In the genomic region with DNA sequence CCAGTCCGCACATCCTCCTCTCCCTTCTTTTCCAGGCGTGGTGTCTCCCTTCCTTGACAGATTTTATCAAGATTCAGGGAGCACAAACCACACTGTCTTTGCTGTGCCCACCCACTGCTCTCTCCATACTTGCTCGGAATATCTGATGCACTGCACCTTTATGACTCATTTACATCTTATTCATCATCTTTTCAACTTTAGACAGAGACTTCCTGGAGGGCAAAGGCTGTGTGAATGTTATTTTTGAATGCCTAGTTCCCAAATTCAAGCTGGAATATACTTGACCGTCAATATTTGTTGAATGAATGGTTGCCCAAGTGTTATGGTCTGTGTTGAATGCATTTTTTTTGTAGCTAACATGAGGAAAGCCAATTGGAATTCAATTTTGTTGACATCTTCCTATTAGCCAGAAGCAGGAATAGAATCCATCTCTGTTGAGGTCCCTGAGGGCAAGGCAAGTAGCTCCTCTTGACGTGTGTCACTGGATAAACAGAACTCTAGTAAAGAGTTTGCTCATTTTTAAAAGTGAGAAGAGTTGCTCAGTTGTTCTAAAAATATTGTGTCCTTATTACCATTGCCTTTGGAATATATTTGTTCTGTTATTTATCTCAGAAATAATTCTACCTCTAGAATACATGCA, we compare ENCODE assay signal across 21 cellular contexts.
DNase-seq lines count a peak whose midpoint lies in the region; ATAC-seq, FAIRE-seq and TF ChIP-seq lines count a peak whose summit lies in the region.
"Had no signal": no experiment of that assay in that cellular context is flagged by ENCODE, and none has a peak within 500 bp of the region (broad histone marks: within the 10 kb centered on the region; RNA-seq: fewer than 3 reads in every experiment).

No MANE protein-coding gene starts in this region.

- no peak overlapping the region for H3K14ac ChIP-seq in neuronal stem cell (ENCODE audit: low read length)

- H3K36me3 Mint-ChIP-seq in activated naive CD4-positive, alpha-beta T cell treated with anti-CD3 and anti-CD28 coated beads, Interleukin-2, amount 50 U/mL, for 72 hours, result peaks cover 0 to 6% of the 10 kb centered on the region in 2 donors
- H3K36me3 Mint-ChIP-seq in GM23338 (ENCODE audit: low read depth), result no peaks in the 10 kb centered on the region
- H3K36me3 Mint-ChIP-seq: naive thymus-derived CD8-positive, alpha-beta T cell; stimulated activated memory B cell treated with anti-CD40 and anti-IgM and Interleukin-4, amounts not matched to agents 10 μg/mL and 1 μg/mL and 100 μg/mL, for 72 hours had no signal

- 11% methylated on average over 4 of the region's 5 CpGs for WGBS in K562 (ENCODE audit: insufficient coverage, low coverage, missing lambda C conversion rate)
- no CpG with 5 or more reads among the region's 5 CpGs for WGBS in neuronal stem cell (ENCODE audit: extremely low coverage in 2 of 2, insufficient read length in 2 of 2, insufficient replicate concordance in 1 of 2), 2 donors
- WGBS in hepatocyte (ENCODE audit: low lambda C conversion rate, missing lambda C conversion rate), result 75% methylated on average over 5 of the region's 5 CpGs

- no peak overlapping the region for H3K4ac ChIP-seq in neuronal stem cell (ENCODE audit: low read length)

- DNase-seq in activated naive CD4-positive, alpha-beta T cell treated with anti-CD3 and anti-CD28 coated beads, Interleukin-2, amount 50 U/mL, for 72 hours (ENCODE audit: low spot score in 2 of 2), result no peak
- no peak for DNase-seq in activated naive CD4-positive, alpha-beta T cell (lab: John Stamatoyannopoulos, UW)
- peak; percentile 58 for DNase-seq in PC-3
- no peak for DNase-seq in K562 (ENCODE audit: extremely low read depth in 1 of 4, low spot score in 3 of 4)
- no peak for DNase-seq in neuronal stem cell (ENCODE audit: low spot score)
- DNase-seq in MG63, result no peak
- no peak for DNase-seq in hepatocyte (ENCODE audit: low spot score)
- no peak for DNase-seq in GM23338 (ENCODE audit: low spot score)
- DNase-seq: glutamatergic neuron; left colon; naive thymus-derived CD8-positive, alpha-beta T cell; NCI-H524; right lobe of liver; SK-N-SH; T-helper 2 cell had no signal

- H3K9me2 ChIP-seq in PC-3 (replicated peaks; ENCODE audit: low read length), result no peaks in the 10 kb centered on the region
- H3K9me2 ChIP-seq in hepatocyte (replicated peaks; ENCODE audit: insufficient read depth), result no peaks in the 10 kb centered on the region
- peaks cover 3% of the 10 kb centered on the region; the same call in 1 of the 2 replicates for H3K9me2 ChIP-seq in GM23338 (ENCODE audit: insufficient read depth)
- H3K9me2 ChIP-seq: SK-N-SH had no signal

- H2BK12ac ChIP-seq in neuronal stem cell (ENCODE audit: low read length), result no peak overlapping the region

- H3K23ac ChIP-seq in neuronal stem cell (ENCODE audit: low read depth, low read length, poor library complexity), result no peak overlapping the region

- no peak overlapping the region for H2BK15ac ChIP-seq in neuronal stem cell (ENCODE audit: low read length)

- H3K4me3 ChIP-seq in PC-3 (ENCODE audit: low read length), result no peak overlapping the region
- H3K4me3 ChIP-seq in K562, result no peak overlapping the region
- no peak overlapping the region for H3K4me3 ChIP-seq in neuronal stem cell (ENCODE audit: low read length in 2 of 2)
- no peak overlapping the region for H3K4me3 ChIP-seq in MG63
- no peak overlapping the region for H3K4me3 ChIP-seq in hepatocyte
- no peak overlapping the region for H3K4me3 ChIP-seq in GM23338
- H3K4me3 ChIP-seq: cardiac muscle cell, right lobe of liver had no signal

- H3K4me2 ChIP-seq in PC-3 (ENCODE audit: low read length), result peak overlapping the region; percentile 41
- no peak overlapping the region for H3K4me2 ChIP-seq in K562 (ENCODE audit: insufficient read depth, low read length)
- no peak overlapping the region for H3K4me2 ChIP-seq in neuronal stem cell (ENCODE audit: insufficient read depth, low read length, poor library complexity, severe bottlenecking)
- H3K4me2 ChIP-seq in hepatocyte, result no peak overlapping the region
- H3K4me2 ChIP-seq in GM23338, result no peak overlapping the region
- H3K4me2 ChIP-seq: SK-N-SH had no signal

- H3K79me2 ChIP-seq in PC-3 (ENCODE audit: low read length) (no peaks in the 10 kb centered on the region), K562 (ENCODE audit: control insufficient read depth, insufficient read depth, low read length) (no peaks in the 10 kb centered on the region), hepatocyte (no peaks in the 10 kb centered on the region), GM23338 (replicated peaks; ENCODE audit: insufficient read depth) (no peaks in the 10 kb centered on the region)
- H3K79me2 ChIP-seq: parathyroid adenoma had no signal

- H3K4me1 ChIP-seq in PC-3 (ENCODE audit: insufficient read depth, low read length) (peaks cover 18% of the 10 kb centered on the region), K562 (replicated peaks in 1 of 2; ENCODE audit: control insufficient read depth in 2 of 2, insufficient read depth in 2 of 2, low read length in 2 of 2) (peaks cover 0 to 10% of the 10 kb centered on the region in 2 experiments; a peak in 1 of 5 replicates), neuronal stem cell (ENCODE audit: control insufficient read depth in 2 of 2, insufficient read depth in 1 of 2, low read depth in 1 of 2, low read length in 2 of 2) (peaks cover 3% of the 10 kb centered on the region in 2 donors), hepatocyte (ENCODE audit: insufficient read depth) (no peaks in the 10 kb centered on the region), GM23338 (ENCODE audit: insufficient read depth) (peaks cover 3% of the 10 kb centered on the region; the same call in 1 of the 2 replicates)
- H3K4me1 ChIP-seq: parathyroid adenoma, right lobe of liver had no signal

- peak overlapping the region; percentile 81 for H3K27ac ChIP-seq in PC-3 (ENCODE audit: low read length)
- H3K27ac ChIP-seq in K562 (ENCODE audit: extremely low read depth, low read depth, low read length), result no peak overlapping the region
- no peak overlapping the region for H3K27ac ChIP-seq in neuronal stem cell (replicated peaks; ENCODE audit: low read length)
- no peak overlapping the region for H3K27ac ChIP-seq in hepatocyte
- H3K27ac ChIP-seq in GM23338 (ENCODE audit: low read depth), result no peak overlapping the region
- H3K27ac ChIP-seq: cardiac muscle cell, HL-60, parathyroid adenoma, right lobe of liver had no signal

- BruUV-seq in PC-3 (replicated peaks; lab: Mats Ljungman, UMichigan) (no TSS peak), K562 (replicated peaks; lab: Mats Ljungman, UMichigan) (no TSS peak)

- no peak overlapping the region for H4K8ac ChIP-seq in neuronal stem cell (ENCODE audit: low read depth, low read length)

- in situ Hi-C loops in K562 (cut with MboI), result no loop called here

- peaks cover 14% of the 10 kb centered on the region; the same call in 2 of the 3 replicates for H3K4me1 Mint-ChIP-seq in GM23338

- H4K91ac ChIP-seq in neuronal stem cell (ENCODE audit: low read depth, low read length, poor library complexity), result no peak overlapping the region

- H3K9me1 ChIP-seq in K562 (ENCODE audit: control insufficient read depth, insufficient read depth, low read length), result no peaks in the 10 kb centered on the region

- FAIRE-seq in K562 (lab: Jason Lieb, UNC), result peak; percentile 76
- FAIRE-seq: GM18507, RCC 7860 had no signal

- no peak overlapping the region for H2BK5ac ChIP-seq in neuronal stem cell (ENCODE audit: low read length)

- no peak overlapping the region for H3K4me3 Mint-ChIP-seq in GM23338
- H3K4me3 Mint-ChIP-seq: naive thymus-derived CD8-positive, alpha-beta T cell; stimulated activated memory B cell treated with anti-CD40 and anti-IgM and Interleukin-4, amounts not matched to agents 10 μg/mL and 1 μg/mL and 100 μg/mL, for 72 hours had no signal

- H3K9ac ChIP-seq in PC-3 (ENCODE audit: low read length) (peak overlapping the region; percentile 17), K562 (ENCODE audit: insufficient read depth in 1 of 2, low read depth in 2 of 2, low read length in 2 of 2) (no peak overlapping the region), neuronal stem cell (ENCODE audit: low read depth, low read length, poor library complexity) (no peak overlapping the region)
- H3K9ac ChIP-seq: parathyroid adenoma, SK-N-SH had no signal

- H3F3A ChIP-seq in PC-3 (ENCODE audit: low read length, unreplicated experiment) (no peaks in the 10 kb centered on the region), GM23338 (replicated peaks; ENCODE audit: low read depth) (no peaks in the 10 kb centered on the region)

- H2AK5ac ChIP-seq in neuronal stem cell (ENCODE audit: low read depth, low read length), result no peak overlapping the region

- POLR2A ChIA-PET in PC-3 (lab: Charles Lee; ENCODE audit: unreplicated experiment) (interaction anchor here (0.6 kb wide), 1 partner anchor 72 kb away, joined by 3 read pairs; no protein-coding TSS in a partner anchor), K562 (lab: Yijun Ruan, JAX) (interaction anchor here (1.2 to 1.6 kb wide), 2 partner anchors 15 to 28 kb away, joined by 3 to 4 read pairs; no protein-coding TSS in a partner anchor)

- H3K9me3 Mint-ChIP-seq in activated naive CD4-positive, alpha-beta T cell treated with anti-CD3 and anti-CD28 coated beads, Interleukin-2, amount 50 U/mL, for 72 hours, result peaks cover 4 to 10% of the 10 kb centered on the region in 2 donors
- no peaks in the 10 kb centered on the region for H3K9me3 Mint-ChIP-seq in GM23338
- H3K9me3 Mint-ChIP-seq: naive thymus-derived CD8-positive, alpha-beta T cell; stimulated activated memory B cell treated with anti-CD40 and anti-IgM and Interleukin-4, amounts not matched to agents 10 μg/mL and 1 μg/mL and 100 μg/mL, for 72 hours had no signal

- ATAC-seq in activated naive CD4-positive, alpha-beta T cell treated with anti-CD3 and anti-CD28 coated beads, Interleukin-2, amount 50 U/mL, for 72 hours, result peak; percentile 85 to 91
- ATAC-seq in PC-3 (peak; percentile 82), K562 (no peak), GM23338 (no peak)
- ATAC-seq: left colon; naive thymus-derived CD8-positive, alpha-beta T cell; right lobe of liver; stimulated activated memory B cell treated with anti-CD40 and anti-IgM and Interleukin-4, amounts not matched to agents 10 μg/mL and 1 μg/mL and 100 μg/mL, for 72 hours had no signal

- TF ChIP-seq RAD21 in K562 (CRISPR knock-in tag; conservative IDR thresholded peaks at IDR 0.05 in 1 of 2, IDR thresholded peaks at IDR 0.05 in 1 of 2), result no peak

- no peaks in the 10 kb centered on the region for H3K9me3 ChIP-seq in PC-3 (ENCODE audit: low read length)
- no peaks in the 10 kb centered on the region for H3K9me3 ChIP-seq in K562 (replicated peaks; ENCODE audit: control insufficient read depth, insufficient read depth, low read depth, low read length)
- H3K9me3 ChIP-seq in neuronal stem cell (replicated peaks in 1 of 2; ENCODE audit: control insufficient read depth in 2 of 2, insufficient read depth in 1 of 2, low read depth in 1 of 2, low read length in 2 of 2), result peaks cover 0 to 2% of the 10 kb centered on the region in 2 donors
- H3K9me3 ChIP-seq in MG63, result no peaks in the 10 kb centered on the region
- H3K9me3 ChIP-seq in hepatocyte (ENCODE audit: low read depth), result no peaks in the 10 kb centered on the region
- H3K9me3 ChIP-seq: right lobe of liver, SK-N-SH had no signal

- intact Hi-C loops in PC-3 (cut with micrococcal nuclease) (no loop called here), K562 (cut with micrococcal nuclease) (no loop called here)

- H2AFZ ChIP-seq in PC-3 (ENCODE audit: low read length), result no peak overlapping the region
- H2AFZ ChIP-seq in K562 (ENCODE audit: low read depth, low read length), result no peak overlapping the region
- peak overlapping the region; percentile 20 for H2AFZ ChIP-seq in neuronal stem cell (ENCODE audit: low read length)
- H2AFZ ChIP-seq in hepatocyte, result no peak overlapping the region
- H2AFZ ChIP-seq in GM23338, result no peak overlapping the region
- H2AFZ ChIP-seq: parathyroid adenoma had no signal

- peaks cover 1% of the 10 kb centered on the region for H3K27me3 Mint-ChIP-seq in GM23338 (ENCODE audit: insufficient read depth, low read depth, poor library complexity)
- H3K27me3 Mint-ChIP-seq: naive thymus-derived CD8-positive, alpha-beta T cell; stimulated activated memory B cell treated with anti-CD40 and anti-IgM and Interleukin-4, amounts not matched to agents 10 μg/mL and 1 μg/mL and 100 μg/mL, for 72 hours had no signal

- no peaks in the 10 kb centered on the region for H4K20me1 ChIP-seq in PC-3 (ENCODE audit: low read length)
- H4K20me1 ChIP-seq in K562 (replicated peaks; ENCODE audit: control insufficient read depth, insufficient read depth, low read length), result no peaks in the 10 kb centered on the region
- no peaks in the 10 kb centered on the region for H4K20me1 ChIP-seq in hepatocyte (ENCODE audit: insufficient read depth, poor library complexity, severe bottlenecking)
- no peaks in the 10 kb centered on the region for H4K20me1 ChIP-seq in GM23338 (replicated peaks; ENCODE audit: insufficient read depth)

- CTCF ChIA-PET in PC-3 (lab: Charles Lee), result no interaction called here
- CTCF ChIA-PET in K562 (lab: Yijun Ruan, JAX; ENCODE audit: low intra/inter-chr PET ratio), result no interaction called here

- H3K27ac Mint-ChIP-seq in activated naive CD4-positive, alpha-beta T cell treated with anti-CD3 and anti-CD28 coated beads, Interleukin-2, amount 50 U/mL, for 72 hours, result peak overlapping the region in 1 of 2 donors; percentile 9
- H3K27ac Mint-ChIP-seq in GM23338, result no peak overlapping the region
- H3K27ac Mint-ChIP-seq: stimulated activated memory B cell treated with anti-CD40 and anti-IgM and Interleukin-4, amounts not matched to agents 10 μg/mL and 1 μg/mL and 100 μg/mL, for 72 hours had no signal

- no peaks in the 10 kb centered on the region for H3K79me1 ChIP-seq in neuronal stem cell (ENCODE audit: low read depth, low read length)

- H3K18ac ChIP-seq in neuronal stem cell (ENCODE audit: low read length), result no peak overlapping the region

- no peak overlapping the region for H2BK120ac ChIP-seq in neuronal stem cell (ENCODE audit: low read depth, low read length)

- TF ChIP-seq EP300 in K562 (IDR thresholded peaks at IDR 0.05; ENCODE audit: low read length), result no peak

- no peak for TF ChIP-seq POLR2A in K562 (conservative IDR thresholded peaks at IDR 0.05)

- TF ChIP-seq CTCF in PC-3 (conservative IDR thresholded peaks at IDR 0.05; ENCODE audit: low read depth, low read length) (no peak), K562 (IDR thresholded peaks at IDR 0.05 in 2 of 3, conservative IDR thresholded peaks at IDR 0.05 in 1 of 3; ENCODE audit: insufficient read depth in 2 of 3, low read depth in 1 of 3, low read length in 3 of 3) (no peak), hepatocyte (IDR thresholded peaks at IDR 0.05; ENCODE audit: poor library complexity) (no peak), GM23338 (conservative IDR thresholded peaks at IDR 0.05; ENCODE audit: low read depth in 2 of 2) (no peak)

- H3K36me3 ChIP-seq in PC-3 (ENCODE audit: low read depth, low read length) (no peaks in the 10 kb centered on the region), K562 (ENCODE audit: control insufficient read depth, insufficient read depth, low read length) (no peaks in the 10 kb centered on the region), neuronal stem cell (replicated peaks in 1 of 2; ENCODE audit: control insufficient read depth in 2 of 2, insufficient read depth in 2 of 2, low read length in 2 of 2) (no peaks in the 10 kb centered on the region), MG63 (no peaks in the 10 kb centered on the region), hepatocyte (replicated peaks; ENCODE audit: insufficient read depth, low read depth) (no peaks in the 10 kb centered on the region), GM23338 (ENCODE audit: insufficient read depth) (no peaks in the 10 kb centered on the region)
- H3K36me3 ChIP-seq: cardiac muscle cell, right lobe of liver had no signal

- H3K27me3 ChIP-seq in PC-3 (ENCODE audit: low read length), result no peaks in the 10 kb centered on the region
- peaks cover 0 to 20% of the 10 kb centered on the region in 2 experiments; a peak in 4 of 5 replicates for H3K27me3 ChIP-seq in K562 (ENCODE audit: control insufficient read depth in 2 of 2, insufficient read depth in 2 of 2, low read length in 2 of 2)
- no peaks in the 10 kb centered on the region for H3K27me3 ChIP-seq in neuronal stem cell (ENCODE audit: control insufficient read depth in 3 of 3, insufficient read depth in 3 of 3, low read depth in 1 of 3, low read length in 3 of 3)
- no peaks in the 10 kb centered on the region for H3K27me3 ChIP-seq in MG63
- no peaks in the 10 kb centered on the region for H3K27me3 ChIP-seq in hepatocyte
- no peaks in the 10 kb centered on the region for H3K27me3 ChIP-seq in GM23338 (ENCODE audit: insufficient read depth)
- H3K27me3 ChIP-seq: cardiac muscle cell, right lobe of liver had no signal

Comparison
In these comparisons a context has a peak if more than half of its experiments do, and no peak if none do; other contexts are left out.
1. ATAC-seq: peak in activated naive CD4-positive, alpha-beta T cell treated with anti-CD3 and anti-CD28 coated beads, Interleukin-2, amount 50 U/mL, for 72 hours (2 of 2) and PC-3 (single experiment); none in K562 (single experiment) and GM23338 (single experiment).